In the genomic region with DNA sequence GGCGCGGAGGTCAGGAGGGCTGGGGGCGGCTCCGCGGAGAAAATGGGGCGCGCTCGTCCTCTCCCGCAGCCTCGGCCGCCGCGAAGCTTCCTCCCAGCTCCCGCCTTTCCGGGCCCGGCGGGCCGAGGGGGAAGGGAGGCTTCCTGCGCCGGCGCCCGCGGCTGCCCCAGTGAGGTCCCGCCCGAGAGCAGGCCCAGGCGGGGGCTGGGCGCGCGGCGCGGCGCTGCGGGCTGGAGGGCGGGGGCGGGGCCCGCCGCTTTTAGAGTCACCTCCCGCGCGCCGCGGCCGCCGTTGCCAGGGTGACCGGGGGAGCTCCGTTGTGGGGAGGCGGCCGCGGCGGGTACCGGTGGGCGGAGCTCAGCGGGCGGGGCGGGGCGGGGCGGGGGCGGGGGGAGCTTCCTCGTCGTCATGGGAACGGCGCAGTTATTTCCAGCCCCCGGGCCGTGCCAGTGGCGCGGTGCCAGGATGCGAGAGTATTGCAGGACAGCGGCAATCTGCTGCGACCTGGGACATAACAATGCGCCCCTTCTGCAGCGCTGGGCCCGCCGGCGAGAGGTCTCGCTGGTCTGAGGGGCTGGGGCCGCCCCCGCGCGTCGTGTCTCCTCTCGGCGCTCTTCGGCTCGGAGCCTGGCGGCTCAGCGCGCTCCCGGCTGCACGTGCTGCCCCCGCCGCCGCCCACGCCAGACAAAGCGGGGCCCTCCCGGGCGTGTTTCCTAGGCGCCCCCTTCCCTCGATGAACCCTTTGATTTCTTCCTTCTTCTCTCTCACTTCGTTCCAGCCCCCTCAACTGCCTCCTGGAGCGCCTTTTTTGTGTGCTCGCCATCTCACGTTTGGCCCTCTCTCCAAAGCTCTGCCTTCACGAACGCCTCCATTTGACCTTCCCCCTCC, we compare ENCODE assay signal across 8 cellular contexts. TPM values are rescaled to one million over a fixed set of nuclear protein-coding genes. Genes with fewer than 3 reads are reported as not detected.
DNase-seq lines count a peak whose midpoint lies in the region; ATAC-seq and TF ChIP-seq lines count a peak whose summit lies in the region.

No MANE protein-coding gene starts in this region.

- H3K4me3 Mint-ChIP-seq in chondrocyte (ENCODE audit: unreplicated experiment): peak overlapping the region; percentile 81

- H3K4me1 Mint-ChIP-seq in chondrocyte (ENCODE audit: low read depth): peaks cover 51% of the 10 kb centered on the region

- ATAC-seq in GM19035 (IDR thresholded peaks at IDR 0.05; ENCODE audit: unreplicated experiment) (peak; percentile 85), HG03280 (IDR thresholded peaks at IDR 0.05; ENCODE audit: unreplicated experiment) (peak; percentile 80)

- no peaks in the 10 kb centered on the region for H3K36me3 Mint-ChIP-seq in chondrocyte (ENCODE audit: low read depth)

- H3K9me3 Mint-ChIP-seq in chondrocyte (ENCODE audit: low read depth): no peaks in the 10 kb centered on the region

- peak overlapping the region; percentile 77 for H3K4me3 ChIP-seq in AG09309 (ENCODE audit: control insufficient read depth, low read depth, low read length)

- H3K27ac Mint-ChIP-seq in chondrocyte (ENCODE audit: unreplicated experiment): peak overlapping the region; percentile 89

- no peaks in the 10 kb centered on the region for H3K27me3 Mint-ChIP-seq in chondrocyte (ENCODE audit: low read depth)

- TF ChIP-seq CTCF in AG09309 (IDR thresholded peaks at IDR 0.05; ENCODE audit: control insufficient read depth, insufficient read depth, low read depth, low read length, missing control alignments) (no peak), chondrocyte (IDR thresholded peaks at IDR 0.05) (no peak)

- DNase-seq in AG09309 (ENCODE audit: low read depth) (no peak), NCI-H446 (lab: John Stamatoyannopoulos, UW) (peak; percentile 88 to 98), chondrocyte (ENCODE audit: low spot score) (peak; percentile 96), kidney tubule cell (ENCODE audit: low spot score) (peak; percentile 93)
- DNase-seq in activated CD4-positive, alpha-beta T cell treated with anti-CD3 and anti-CD28 coated beads for 24 hours (ENCODE audit: low read depth in 2 of 2): peak; percentile 84 to 88
- peak; percentile 80 to 92 for DNase-seq in stimulated activated CD4-positive, alpha-beta T cell treated with anti-CD3 and anti-CD28 coated beads, Interleukin-1b, Interleukin-23, amount 100 ng/mL, for 1 hour (ENCODE audit: low read depth in 2 of 2)

RNA-seq across cellular contexts. Expression of gene IER5, which starts 16.9 kb away (rescaled TPM):
- total RNA-seq in chondrocyte: 15.6 to 23.6 TPM (median 16.6 TPM) in 3 replicates
